15 cellular contexts compared by ENCODE assay signal in genomic region chr1:53182688-53183276, GRCh38. TPM values are rescaled to one million over a fixed set of nuclear protein-coding genes. Genes with fewer than 3 reads are reported as not detected.
DNase-seq lines count a peak whose midpoint lies in the region; ATAC-seq, FAIRE-seq and TF ChIP-seq lines count a peak whose summit lies in the region.
"Had no signal": no experiment of that assay in that cellular context is flagged by ENCODE, and none has a peak within 500 bp of the region (broad histone marks: within the 10 kb centered on the region; RNA-seq: fewer than 3 reads in every experiment).

No MANE protein-coding gene starts in this region.

- TF ChIP-seq EP300 in tibial nerve (IDR thresholded peaks at IDR 0.05): no peak

- WGBS in liver: 39% methylated on average over 4 of the region's 4 CpGs
- 67 to 71% methylated on average over 4 of the region's 4 CpGs for WGBS in tibial nerve, 2 donors

- ATAC-seq in GM18502 (IDR thresholded peaks at IDR 0.05; ENCODE audit: poor library complexity, unreplicated experiment): no peak

- no peaks in the 10 kb centered on the region for H4K20me1 ChIP-seq in KMS-11 (ENCODE audit: insufficient read depth)

- H3K27ac ChIP-seq in KMS-11 (no peak overlapping the region), liver (ENCODE audit: low read depth in 1 of 2, low read length in 2 of 2) (peak overlapping the region; percentile 79 to 82), tibial nerve (peak overlapping the region in 3 of 4 donors; percentile 42 to 69 (median 68))
- H3K27ac ChIP-seq: skin epidermis had no signal

- 0 out of 2 replicates have a peak overlapping the region, but pooled peaks have one; percentile 11 for H2AFZ ChIP-seq in KMS-11 (ENCODE audit: low read depth)

- H3K4me3 Mint-ChIP-seq in activated CD4-positive, alpha-beta T cell treated with anti-CD3 and anti-CD28 coated beads, Interleukin-2, amount 10 ng/mL, durations not matched to agents 24 days and 14 days: no peak overlapping the region
- H3K4me3 Mint-ChIP-seq: effector memory CD8-positive, alpha-beta T cell; immature natural killer cell; natural killer cell had no signal

- H3K4me1 Mint-ChIP-seq in activated CD4-positive, alpha-beta T cell treated with anti-CD3 and anti-CD28 coated beads, Interleukin-2, amount 10 ng/mL, durations not matched to agents 24 days and 14 days: no peaks in the 10 kb centered on the region

- no peak for TF ChIP-seq POLR2A in tibial nerve (IDR thresholded peaks at IDR 0.05)

- no peaks in the 10 kb centered on the region for H3K9me3 ChIP-seq in liver (ENCODE audit: control insufficient read depth in 4 of 4, low read length in 3 of 4)
- peaks cover 0 to 3% (median 0%) of the 10 kb centered on the region in 4 donors for H3K9me3 ChIP-seq in tibial nerve
- H3K9me3 ChIP-seq: adrenal gland had no signal

- DNase-seq in bronchial epithelial cell (ENCODE audit: low read depth): no peak
- no peak for DNase-seq in tibial nerve (ENCODE audit: low spot score in 2 of 2)
- DNase-seq in NCI-H2107 treated with DMSO at 0.1 percent for 48 hours (lab: John Stamatoyannopoulos, UW; ENCODE audit: unreplicated experiment): no peak
- no peak for DNase-seq in activated CD4-positive, alpha-beta T cell treated with anti-CD3 and anti-CD28 coated beads, Interleukin-2, amount 10 ng/mL, durations not matched to agents 24 days and 14 days
- DNase-seq in urothelium cell line (ENCODE audit: low spot score): no peak

- FAIRE-seq in bronchial epithelial cell (lab: Jason Lieb, UNC) (peak; percentile 62), urothelium cell line (lab: Jason Lieb, UNC) (no peak)

- H3K27ac Mint-ChIP-seq in activated CD4-positive, alpha-beta T cell treated with anti-CD3 and anti-CD28 coated beads, Interleukin-2, amount 10 ng/mL, durations not matched to agents 24 days and 14 days: no peak overlapping the region
- H3K27ac Mint-ChIP-seq: effector memory CD8-positive, alpha-beta T cell; immature natural killer cell; natural killer cell had no signal

- H3K36me3 ChIP-seq in KMS-11 (ENCODE audit: insufficient read depth): no peaks in the 10 kb centered on the region
- no peaks in the 10 kb centered on the region for H3K36me3 ChIP-seq in bronchial epithelial cell (ENCODE audit: control insufficient read depth, insufficient read depth, low read length)
- H3K36me3 ChIP-seq in liver (ENCODE audit: control insufficient read depth in 4 of 4, insufficient read depth in 3 of 4, low read depth in 1 of 4, low read length in 3 of 4): no peaks in the 10 kb centered on the region
- H3K36me3 ChIP-seq in tibial nerve: no peaks in the 10 kb centered on the region
- H3K36me3 ChIP-seq: adrenal gland, heart right ventricle had no signal

- intact Hi-C loops in activated CD4-positive, alpha-beta T cell treated with anti-CD3 and anti-CD28 coated beads, Interleukin-2, amount 10 ng/mL, durations not matched to agents 24 days and 14 days (cut with micrococcal nuclease): loop anchor here (5.0 kb wide), 1 partner anchor 275 kb away; no protein-coding TSS in a partner anchor

- no peak for TF ChIP-seq RAD21 in liver (IDR thresholded peaks at IDR 0.05)

- TF ChIP-seq CTCF in KMS-11 (conservative IDR thresholded peaks at IDR 0.05; ENCODE audit: low read depth, low read length) (no peak), bronchial epithelial cell (IDR thresholded peaks at IDR 0.05; ENCODE audit: insufficient read depth, low read length, severe bottlenecking) (no peak), liver (IDR thresholded peaks at IDR 0.05; ENCODE audit: low read depth, low read length, missing input control) (no peak), tibial nerve (IDR thresholded peaks at IDR 0.05) (no peak)

- peaks cover 15% of the 10 kb centered on the region for H3K27me3 Mint-ChIP-seq in activated CD4-positive, alpha-beta T cell treated with anti-CD3 and anti-CD28 coated beads, Interleukin-2, amount 10 ng/mL, durations not matched to agents 24 days and 14 days

- H3K4me1 ChIP-seq in KMS-11 (ENCODE audit: low read depth, poor library complexity, severe bottlenecking) (no peaks in the 10 kb centered on the region), liver (ENCODE audit: control insufficient read depth in 4 of 4, insufficient read depth in 4 of 4, low read length in 3 of 4) (peaks cover 21 to 46% (median 39%) of the 10 kb centered on the region in 4 donors), tibial nerve (peaks cover 0 to 26% (median 5%) of the 10 kb centered on the region in 4 donors)
- H3K4me1 ChIP-seq: adrenal gland had no signal

- H3K9ac ChIP-seq in KMS-11 (no peak overlapping the region), liver (ENCODE audit: low read depth in 1 of 2, low read length in 2 of 2) (peak overlapping the region in 1 of 2 donors; percentile 50)

- H3K4me3 ChIP-seq in KMS-11 (IDR thresholded peaks at IDR 0.05; ENCODE audit: insufficient read depth, low read depth, low read length) (no peak overlapping the region), bronchial epithelial cell (ENCODE audit: low read depth, low read length) (no peak overlapping the region), liver (ENCODE audit: low read depth in 1 of 3, low read length in 3 of 3) (no peak overlapping the region), tibial nerve (no peak overlapping the region)
- H3K4me3 ChIP-seq: adrenal gland, heart right ventricle, skin epidermis had no signal

- H3K4me2 ChIP-seq in KMS-11: no peak overlapping the region

- H3K27me3 ChIP-seq in KMS-11 (ENCODE audit: insufficient read depth, low read depth) (no peaks in the 10 kb centered on the region), bronchial epithelial cell (ENCODE audit: control insufficient read depth, insufficient read depth, low read length) (peaks cover 2% of the 10 kb centered on the region), liver (ENCODE audit: control insufficient read depth in 4 of 4, insufficient read depth in 4 of 4, low read length in 3 of 4) (no peaks in the 10 kb centered on the region), tibial nerve (no peaks in the 10 kb centered on the region)
- H3K27me3 ChIP-seq: adrenal gland had no signal

- no peaks in the 10 kb centered on the region for H3K9me3 Mint-ChIP-seq in activated CD4-positive, alpha-beta T cell treated with anti-CD3 and anti-CD28 coated beads, Interleukin-2, amount 10 ng/mL, durations not matched to agents 24 days and 14 days
- H3K9me3 Mint-ChIP-seq: effector memory CD8-positive, alpha-beta T cell; immature natural killer cell; natural killer cell had no signal

- no peaks in the 10 kb centered on the region for H3K36me3 Mint-ChIP-seq in activated CD4-positive, alpha-beta T cell treated with anti-CD3 and anti-CD28 coated beads, Interleukin-2, amount 10 ng/mL, durations not matched to agents 24 days and 14 days (ENCODE audit: low read depth)
- H3K36me3 Mint-ChIP-seq: immature natural killer cell, natural killer cell had no signal

- H3K79me2 ChIP-seq in KMS-11 (ENCODE audit: insufficient read depth, low read depth): no peaks in the 10 kb centered on the region

TF ChIP-seq in liver, 16 proteins besides CTCF, POLR2A, EP300 and RAD21:
- TF ChIP-seq FOXA1 (IDR thresholded peaks at IDR 0.05) (no peak), JUND (IDR thresholded peaks at IDR 0.05) (no peak), MAX (IDR thresholded peaks at IDR 0.05) (no peak), ATF3 (IDR thresholded peaks at IDR 0.05) (no peak), RXRA (IDR thresholded peaks at IDR 0.05) (no peak), NR2F2 (IDR thresholded peaks at IDR 0.05) (no peak)

RNA-seq across cellular contexts. Expression of gene CPT2, which starts 13.8 kb away (rescaled TPM):
- total RNA-seq in bronchial epithelial cell (5.5 and 15.0 TPM in 2 replicates), liver (10 to 100 TPM; 27.4 to 82.7 TPM), tibial nerve (10 to 100 TPM; 17.2 to 28.8 (median 21.7) TPM)
- 100 to 1,000 TPM in 1 of 2 donors, 10 to 100 TPM in 1; 66.8 to 109 TPM for polyA plus RNA-seq in liver
- 19.5 and 19.9 TPM in 2 replicates for total RNA-seq in activated CD4-positive, alpha-beta T cell treated with anti-CD3 and anti-CD28 coated beads, Interleukin-2, amount 10 ng/mL, durations not matched to agents 24 days and 14 days

RNA-seq across cellular contexts. Expression of gene CZIB, which starts 37.7 kb away (rescaled TPM):
- total RNA-seq in bronchial epithelial cell (37.9 and 47.9 TPM in 2 replicates), liver (10 to 100 TPM; 19.8 to 29.8 TPM), tibial nerve (10 to 100 TPM; 49.2 to 67.7 (median 64.7) TPM)
- 10 to 100 TPM; 20.9 to 32.3 TPM for polyA plus RNA-seq in liver
- 44.7 and 44.9 TPM in 2 replicates for total RNA-seq in activated CD4-positive, alpha-beta T cell treated with anti-CD3 and anti-CD28 coated beads, Interleukin-2, amount 10 ng/mL, durations not matched to agents 24 days and 14 days

RNA-seq across cellular contexts. Expression of gene SLC1A7, which starts 40.3 kb away (rescaled TPM):
- total RNA-seq in bronchial epithelial cell (not detected in 2 replicates), liver (under 1 TPM; 0.28 to 0.59 TPM), tibial nerve (1 to 10 TPM in 1 of 4 donors, under 1 TPM in 1, not detected in 2; 0.66 to 1.6 TPM)
- under 1 TPM; 0.21 to 0.67 TPM for polyA plus RNA-seq in liver
- total RNA-seq in activated CD4-positive, alpha-beta T cell treated with anti-CD3 and anti-CD28 coated beads, Interleukin-2, amount 10 ng/mL, durations not matched to agents 24 days and 14 days: not detected in 2 replicates
- total RNA-seq: LHCN-M2 had no signal

RNA-seq across cellular contexts. Expression of gene MAGOH, which starts 55.5 kb away (rescaled TPM):
- total RNA-seq in bronchial epithelial cell: 33.7 and 53.1 TPM in 2 replicates
- total RNA-seq in liver: 10 to 100 TPM; 16.4 to 32.5 TPM
- 10 to 100 TPM; 21.2 to 31.8 TPM for polyA plus RNA-seq in liver
- total RNA-seq in tibial nerve: 10 to 100 TPM; 11.6 to 18.6 (median 16.8) TPM
- total RNA-seq in activated CD4-positive, alpha-beta T cell treated with anti-CD3 and anti-CD28 coated beads, Interleukin-2, amount 10 ng/mL, durations not matched to agents 24 days and 14 days: 96.4 and 107 TPM in 2 replicates
